21 cellular contexts compared by ENCODE assay signal in the genomic region with DNA sequence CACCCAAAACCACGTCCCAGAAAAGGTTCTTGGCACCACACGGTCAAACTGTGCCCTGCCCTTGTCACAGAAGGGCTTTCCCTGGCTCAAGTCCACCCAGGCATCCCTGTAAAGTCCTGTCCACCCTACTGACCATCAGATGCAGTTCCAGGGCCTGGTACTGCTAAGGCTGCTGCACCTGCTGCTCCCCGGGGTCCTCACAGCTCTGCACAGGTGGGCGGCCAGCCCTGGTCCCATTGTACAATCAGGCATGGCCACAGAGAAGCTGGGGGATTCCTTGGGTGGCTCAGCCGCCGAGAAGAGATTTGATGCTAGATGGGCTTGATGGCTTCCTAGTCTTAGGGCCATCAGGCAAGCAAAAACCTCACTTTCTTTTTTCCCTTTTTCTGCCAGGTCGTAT. TPM values are rescaled to one million over a fixed set of nuclear protein-coding genes. Genes with fewer than 3 reads are reported as not detected.
DNase-seq lines count a peak whose midpoint lies in the region; ATAC-seq and TF ChIP-seq lines count a peak whose summit lies in the region.
"Had no signal": no experiment of that assay in that cellular context is flagged by ENCODE, and none has a peak within 500 bp of the region (broad histone marks: within the 10 kb centered on the region; RNA-seq: fewer than 3 reads in every experiment).

No MANE protein-coding gene starts in this region.

- H3K79me2 ChIP-seq in osteoblast (ENCODE audit: insufficient read depth, low read length), result no peaks in the 10 kb centered on the region

- DNase-seq in RWPE2 (ENCODE audit: low spot score), result peak; percentile 30
- peak; percentile 5 for DNase-seq in osteoblast (ENCODE audit: insufficient read length, low spot score, missing footprints)
- no peak for DNase-seq in effector memory CD8-positive, alpha-beta T cell
- no peak for DNase-seq in AG08395 (ENCODE audit: low spot score)
- DNase-seq in OCI-M1 (lab: John Stamatoyannopoulos, UW), result no peak
- DNase-seq: 8988T; ACHN; C1 segment of cervical spinal cord; Calu3; CD4-positive, alpha-beta memory T cell; COR-L47; DMS53; DMS79 treated with DMSO at 0.1 percent for 48 hours; GF-D8; GM23248; H7; HCEC 1CT had no signal

- no peak for ATAC-seq in RWPE2 (ENCODE audit: low read depth)
- no peak for ATAC-seq in effector memory CD8-positive, alpha-beta T cell (replicated peaks)
- ATAC-seq in GM21717 (IDR thresholded peaks at IDR 0.05; ENCODE audit: unreplicated experiment), result no peak
- ATAC-seq: A549 had no signal

- H3K27me3 ChIP-seq in BLaER1 (no peaks in the 10 kb centered on the region), RWPE2 (ENCODE audit: insufficient read depth, poor library complexity, severe bottlenecking) (no peaks in the 10 kb centered on the region), osteoblast (ENCODE audit: insufficient read depth, low read length) (peaks cover 43% of the 10 kb centered on the region)

- TF ChIP-seq CTCF in RWPE2 (IDR thresholded peaks at IDR 0.05; ENCODE audit: poor library complexity, severe bottlenecking) (no peak), osteoblast (IDR thresholded peaks at IDR 0.05; ENCODE audit: extremely low read depth, low read depth, low read length) (no peak)

- H3K9ac ChIP-seq in BLaER1, result 0 out of 2 replicates have a peak overlapping the region, but pooled peaks have one; percentile 1
- H3K9ac ChIP-seq: GM23248 had no signal

- peaks cover 5% of the 10 kb centered on the region for H3K36me3 Mint-ChIP-seq in effector memory CD8-positive, alpha-beta T cell (ENCODE audit: insufficient read depth)

- no peak overlapping the region for H3K4me3 Mint-ChIP-seq in effector memory CD8-positive, alpha-beta T cell
- H3K4me3 Mint-ChIP-seq: B cell; CD4-positive, alpha-beta memory T cell had no signal

- no peaks in the 10 kb centered on the region for H3K4me1 Mint-ChIP-seq in effector memory CD8-positive, alpha-beta T cell (ENCODE audit: low read depth in 2 of 2)
- H3K4me1 Mint-ChIP-seq: B cell; CD4-positive, alpha-beta memory T cell had no signal

- H3K27me3 Mint-ChIP-seq in effector memory CD8-positive, alpha-beta T cell, result no peaks in the 10 kb centered on the region
- H3K27me3 Mint-ChIP-seq: CD4-positive, alpha-beta memory T cell had no signal

- no peak overlapping the region for H2AFZ ChIP-seq in osteoblast (ENCODE audit: low read length)
- H2AFZ ChIP-seq: GM23248 had no signal

- H3K9me3 Mint-ChIP-seq in effector memory CD8-positive, alpha-beta T cell, result no peaks in the 10 kb centered on the region
- H3K9me3 Mint-ChIP-seq: CD4-positive, alpha-beta memory T cell had no signal

- H3K4me2 ChIP-seq in BLaER1 (peak overlapping the region; percentile 39), osteoblast (ENCODE audit: insufficient read depth, low read length) (no peak overlapping the region)
- H3K4me2 ChIP-seq: A549 had no signal

- H3K27ac ChIP-seq in BLaER1 (no peak overlapping the region), RWPE2 (ENCODE audit: poor library complexity, severe bottlenecking) (no peak overlapping the region), osteoblast (ENCODE audit: low read depth, low read length) (no peak overlapping the region)
- H3K27ac ChIP-seq: A549, GM23248 had no signal

- no peak overlapping the region for H3K27ac Mint-ChIP-seq in effector memory CD8-positive, alpha-beta T cell
- H3K27ac Mint-ChIP-seq: B cell; CD4-positive, alpha-beta memory T cell had no signal

- no peak overlapping the region for H3K4me3 ChIP-seq in BLaER1
- H3K4me3 ChIP-seq in RWPE2 (ENCODE audit: severe bottlenecking), result no peak overlapping the region
- H3K4me3 ChIP-seq in osteoblast (ENCODE audit: insufficient read depth, low read length), result no peak overlapping the region
- H3K4me3 ChIP-seq: A549, GM23248 had no signal

- H3K36me3 ChIP-seq in BLaER1, result peaks cover 51% of the 10 kb centered on the region; the same call in 1 of the 2 replicates
- no peaks in the 10 kb centered on the region for H3K36me3 ChIP-seq in RWPE2 (ENCODE audit: low read depth)
- H3K36me3 ChIP-seq in osteoblast (ENCODE audit: insufficient read depth, low read length), result no peaks in the 10 kb centered on the region

- H4K20me1 ChIP-seq in BLaER1 (no peaks in the 10 kb centered on the region; the same call in 1 of the 2 replicates), osteoblast (ENCODE audit: insufficient read depth, low read length) (no peaks in the 10 kb centered on the region)

- H3K4me1 ChIP-seq in BLaER1 (peaks cover 14% of the 10 kb centered on the region), RWPE2 (ENCODE audit: insufficient read depth, poor library complexity, severe bottlenecking) (no peaks in the 10 kb centered on the region), osteoblast (ENCODE audit: insufficient read depth, low read length) (no peaks in the 10 kb centered on the region)
- H3K4me1 ChIP-seq: A549 had no signal

- no peaks in the 10 kb centered on the region for H3K9me3 ChIP-seq in BLaER1
- no peaks in the 10 kb centered on the region for H3K9me3 ChIP-seq in RWPE2 (ENCODE audit: severe bottlenecking)
- no peaks in the 10 kb centered on the region for H3K9me3 ChIP-seq in osteoblast (ENCODE audit: low read depth, low read length)
- H3K9me3 ChIP-seq: A549 had no signal

RNA-seq across cellular contexts. Expression of a gene that starts 15.3 kb away (rescaled TPM):
- total RNA-seq in osteoblast, result 0.88 and 1.4 TPM in 2 replicates

RNA-seq across cellular contexts. Expression of a gene that starts 57.3 kb away (rescaled TPM):
- 64.2 and 81.1 TPM in 2 replicates for total RNA-seq in osteoblast

Comparison
In these comparisons a context has a peak if more than half of its experiments do, and no peak if none do; other contexts are left out.
1. DNase-seq: peak in RWPE2 (single experiment) and osteoblast (single experiment); none in effector memory CD8-positive, alpha-beta T cell (0 of 3), AG08395 (single experiment) and OCI-M1 (single experiment).